1 cellular context compared by ENCODE assay signal in genomic region chr6:17741507-17741906, GRCh38.
TF ChIP-seq lines count a peak whose summit lies in the region.

No MANE protein-coding gene starts in this region.

TF ChIP-seq in H1, 55 proteins besides CTCF, POLR2A, EP300 and RAD21:
- no peak for TF ChIP-seq POLR2AphosphoS5 (IDR thresholded peaks at IDR 0.05; ENCODE audit: low read depth, low read length)
- TF ChIP-seq KDM1A (IDR thresholded peaks at IDR 0.05; ENCODE audit: borderline replicate concordance, low read length) = no peak
- no peak for TF ChIP-seq EGR1 (IDR thresholded peaks at IDR 0.05; ENCODE audit: borderline replicate concordance, low read depth, low read length)
- no peak for TF ChIP-seq SAP30 (IDR thresholded peaks at IDR 0.05; ENCODE audit: insufficient read depth, insufficient replicate concordance, low read length)
- no peak for TF ChIP-seq TCF12 (IDR thresholded peaks at IDR 0.05; ENCODE audit: low read depth, low read length)
- TF ChIP-seq BRCA1 (IDR thresholded peaks at IDR 0.05; ENCODE audit: low read depth, low read length) = no peak
- no peak for TF ChIP-seq EZH2 (IDR thresholded peaks at IDR 0.05; ENCODE audit: low read depth, low read length, severe bottlenecking)
- TF ChIP-seq CBX5 (IDR thresholded peaks at IDR 0.05; ENCODE audit: low read depth, low read length) = no peak
- no peak for TF ChIP-seq KDM5A (IDR thresholded peaks at IDR 0.05; ENCODE audit: low read length)
- no peak for TF ChIP-seq MAFK (IDR thresholded peaks at IDR 0.05; ENCODE audit: low read depth, low read length)
- TF ChIP-seq, protein P1, sequence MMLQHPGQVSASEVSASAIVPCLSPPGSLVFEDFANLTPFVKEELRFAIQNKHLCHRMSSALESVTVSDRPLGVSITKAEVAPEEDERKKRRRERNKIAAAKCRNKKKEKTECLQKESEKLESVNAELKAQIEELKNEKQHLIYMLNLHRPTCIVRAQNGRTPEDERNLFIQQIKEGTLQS (IDR thresholded peaks at IDR 0.05; ENCODE audit: insufficient read depth, low read depth, low read length) = no peak
- no peak for TF ChIP-seq SUZ12 (IDR thresholded peaks at IDR 0.05; ENCODE audit: low read length)
